Comparison of ENCODE assay signal across 25 cellular contexts in genomic region chr6:56532766-56533551, GRCh38.
DNase-seq lines count a peak whose midpoint lies in the region; ATAC-seq and TF ChIP-seq lines count a peak whose summit lies in the region.
"Had no signal": no experiment of that assay in that cellular context is flagged by ENCODE, and none has a peak within 500 bp of the region (broad histone marks: within the 10 kb centered on the region; RNA-seq: fewer than 3 reads in every experiment).

No MANE protein-coding gene starts in this region.

- no peak for TF ChIP-seq POLR2A in adrenal gland (IDR thresholded peaks at IDR 0.05)

- no peaks in the 10 kb centered on the region for H3K79me2 ChIP-seq in OCI-LY3 (ENCODE audit: low read length)

- no peak overlapping the region for H3K9ac ChIP-seq in OCI-LY3 (ENCODE audit: low read length)
- H3K9ac ChIP-seq: SK-N-SH had no signal

- H3K27me3 ChIP-seq in GM06990 (replicated peaks; ENCODE audit: control insufficient read depth, insufficient read depth, low read length) (no peaks in the 10 kb centered on the region), OCI-LY3 (ENCODE audit: low read depth, low read length) (no peaks in the 10 kb centered on the region), muscle layer of duodenum (ENCODE audit: low read depth, low read length) (no peaks in the 10 kb centered on the region), adrenal gland (no peaks in the 10 kb centered on the region)
- H3K27me3 ChIP-seq: cardiac muscle cell had no signal

- H3K27ac Mint-ChIP-seq in stimulated activated naive CD8-positive, alpha-beta T cell treated with anti-CD3 and anti-CD28 coated beads, Interleukin-15, amount 100 ng/mL, for 72 hours = no peak overlapping the region
- H3K27ac Mint-ChIP-seq: activated CD8-positive, alpha-beta T cell treated with anti-CD3 and anti-CD28 coated beads for 36 hours; CD14-positive monocyte; dendritic cell treated with granulocyte-macrophage colony-stimulating factor and Interleukin-4, amounts not matched to agents 40 ng/mL and 50 ng/mL, for 4 days; stimulated activated effector memory CD8-positive, alpha-beta T cell treated with anti-CD3 and anti-CD28 coated beads, Interleukin-12 subunit alpha, Interleukin-12 subunit beta, amount 100 ng/mL, for 72 hours had no signal

- H3K9me3 Mint-ChIP-seq in stimulated activated naive CD8-positive, alpha-beta T cell treated with anti-CD3 and anti-CD28 coated beads, Interleukin-15, amount 100 ng/mL, for 72 hours = no peaks in the 10 kb centered on the region
- H3K9me3 Mint-ChIP-seq: activated CD8-positive, alpha-beta T cell treated with anti-CD3 and anti-CD28 coated beads for 36 hours; CD14-positive monocyte; dendritic cell treated with granulocyte-macrophage colony-stimulating factor and Interleukin-4, amounts not matched to agents 40 ng/mL and 50 ng/mL, for 4 days; stimulated activated effector memory CD8-positive, alpha-beta T cell treated with anti-CD3 and anti-CD28 coated beads, Interleukin-12 subunit alpha, Interleukin-12 subunit beta, amount 100 ng/mL, for 72 hours had no signal

- H3K4me1 ChIP-seq in OCI-LY3 (ENCODE audit: low read length) = peaks cover 9% of the 10 kb centered on the region
- H3K4me1 ChIP-seq in muscle layer of duodenum (ENCODE audit: control insufficient read depth in 1 of 2, insufficient read depth in 2 of 2, low read length in 2 of 2) = peaks cover 19 to 46% of the 10 kb centered on the region in 2 donors
- peaks cover 3 to 34% of the 10 kb centered on the region in 2 donors for H3K4me1 ChIP-seq in adrenal gland (replicated peaks in 1 of 2)

- no peaks in the 10 kb centered on the region for H3K9me3 ChIP-seq in OCI-LY3 (ENCODE audit: insufficient read depth, low read length)
- H3K9me3 ChIP-seq in muscle layer of duodenum (ENCODE audit: control insufficient read depth in 1 of 2, low read length in 2 of 2) = no peaks in the 10 kb centered on the region
- H3K9me3 ChIP-seq in adrenal gland (replicated peaks in 1 of 3) = no peaks in the 10 kb centered on the region
- H3K9me3 ChIP-seq: SK-N-SH, thoracic aorta had no signal

- 74 to 81% (median 78%) methylated on average over 5 of the region's 5 CpGs for WGBS in adrenal gland, 4 donors

- H3K4me3 ChIP-seq in GM06990 (replicated peaks; ENCODE audit: low read depth, low read length) = no peak overlapping the region
- H3K4me3 ChIP-seq in OCI-LY3 (ENCODE audit: low read length) = no peak overlapping the region
- no peak overlapping the region for H3K4me3 ChIP-seq in muscle layer of duodenum (ENCODE audit: low read depth in 1 of 2, low read length in 2 of 2)
- H3K4me3 ChIP-seq in adrenal gland = no peak overlapping the region
- H3K4me3 ChIP-seq: cardiac muscle cell, thoracic aorta had no signal

- H3K4me1 Mint-ChIP-seq in stimulated activated naive CD8-positive, alpha-beta T cell treated with anti-CD3 and anti-CD28 coated beads, Interleukin-15, amount 100 ng/mL, for 72 hours = no peaks in the 10 kb centered on the region
- H3K4me1 Mint-ChIP-seq: CD14-positive monocyte; stimulated activated effector memory CD8-positive, alpha-beta T cell treated with anti-CD3 and anti-CD28 coated beads, Interleukin-12 subunit alpha, Interleukin-12 subunit beta, amount 100 ng/mL, for 72 hours had no signal

- DNase-seq in GM06990 (ENCODE audit: extremely low read depth, insufficient read length) = peak; percentile 41
- DNase-seq in D341Med (ENCODE audit: low spot score) = no peak
- DNase-seq in adrenal gland = no peak
- DNase-seq in stimulated activated naive CD8-positive, alpha-beta T cell treated with anti-CD3 and anti-CD28 coated beads, Interleukin-15, amount 100 ng/mL, for 72 hours = no peak
- DNase-seq: activated CD8-positive, alpha-beta T cell treated with anti-CD3 and anti-CD28 coated beads for 36 hours; activated naive CD4-positive, alpha-beta T cell; activated T-cell treated with anti-CD3 and anti-CD28 coated beads, Interleukin-2, amount 50 U/mL, for 1 hour; amniotic stem cell; MV-4-11; NCI-H2081 treated with DMSO at 0.1 percent for 48 hours; NCI-H510A treated with DMSO at 0.1 percent for 48 hours; SK-N-SH; T1000 had no signal

- TF ChIP-seq CTCF in GM06990 (IDR thresholded peaks at IDR 0.05; ENCODE audit: insufficient read depth, low read length, poor library complexity, severe bottlenecking) (no peak), OCI-LY3 (IDR thresholded peaks at IDR 0.05; ENCODE audit: low read depth, low read length) (no peak), adrenal gland (IDR thresholded peaks at IDR 0.05) (no peak)

- H4K20me1 ChIP-seq in OCI-LY3 (ENCODE audit: insufficient read depth, low read length) = no peaks in the 10 kb centered on the region

- ATAC-seq in GM21423 (IDR thresholded peaks at IDR 0.05; ENCODE audit: unreplicated experiment) = peak; percentile 53
- no peak for ATAC-seq in GM18502 (IDR thresholded peaks at IDR 0.05; ENCODE audit: poor library complexity, unreplicated experiment)
- ATAC-seq in stimulated activated naive CD8-positive, alpha-beta T cell treated with anti-CD3 and anti-CD28 coated beads, Interleukin-15, amount 100 ng/mL, for 72 hours = no peak
- ATAC-seq: activated CD4-positive, CD25-positive, alpha-beta regulatory T cell treated with anti-CD3 and anti-CD28 coated beads, Interleukin-2, amount 50 U/mL, for 24 hours; activated CD8-positive, alpha-beta T cell treated with anti-CD3 and anti-CD28 coated beads for 36 hours; sciatic nerve; stimulated activated effector memory CD8-positive, alpha-beta T cell treated with anti-CD3 and anti-CD28 coated beads, Interleukin-12 subunit alpha, Interleukin-12 subunit beta, amount 100 ng/mL, for 72 hours had no signal

- H3K4me2 ChIP-seq in OCI-LY3 (ENCODE audit: low read length) = peak overlapping the region; percentile 19; the same call in 1 of the 2 replicates
- H3K4me2 ChIP-seq: SK-N-SH had no signal

- H3K36me3 ChIP-seq in GM06990 (ENCODE audit: control insufficient read depth, insufficient read depth, low read length) (peaks cover 3% of the 10 kb centered on the region), OCI-LY3 (replicated peaks; ENCODE audit: low read depth, low read length) (no peaks in the 10 kb centered on the region), muscle layer of duodenum (ENCODE audit: control insufficient read depth in 1 of 2, insufficient read depth in 2 of 2, low read length in 2 of 2) (peaks cover 42 to 48% of the 10 kb centered on the region in 2 donors), adrenal gland (replicated peaks in 1 of 2) (peaks cover 0 to 39% of the 10 kb centered on the region in 2 donors)

- H3K27me3 Mint-ChIP-seq in stimulated activated naive CD8-positive, alpha-beta T cell treated with anti-CD3 and anti-CD28 coated beads, Interleukin-15, amount 100 ng/mL, for 72 hours = no peaks in the 10 kb centered on the region
- H3K27me3 Mint-ChIP-seq: activated CD8-positive, alpha-beta T cell treated with anti-CD3 and anti-CD28 coated beads for 36 hours; dendritic cell treated with granulocyte-macrophage colony-stimulating factor and Interleukin-4, amounts not matched to agents 40 ng/mL and 50 ng/mL, for 4 days had no signal

- H3K4me3 Mint-ChIP-seq in stimulated activated naive CD8-positive, alpha-beta T cell treated with anti-CD3 and anti-CD28 coated beads, Interleukin-15, amount 100 ng/mL, for 72 hours = no peak overlapping the region
- H3K4me3 Mint-ChIP-seq: activated CD8-positive, alpha-beta T cell treated with anti-CD3 and anti-CD28 coated beads for 36 hours; CD14-positive monocyte; dendritic cell treated with granulocyte-macrophage colony-stimulating factor and Interleukin-4, amounts not matched to agents 40 ng/mL and 50 ng/mL, for 4 days; stimulated activated effector memory CD8-positive, alpha-beta T cell treated with anti-CD3 and anti-CD28 coated beads, Interleukin-12 subunit alpha, Interleukin-12 subunit beta, amount 100 ng/mL, for 72 hours had no signal

- intact Hi-C loops in adrenal gland (cut with DNase I) = no loop called here

- peak overlapping the region; percentile 13; the same call in 1 of the 2 replicates for H2AFZ ChIP-seq in OCI-LY3 (ENCODE audit: low read depth, low read length)

- H3K27ac ChIP-seq in OCI-LY3 (ENCODE audit: low read length) = no peak overlapping the region
- H3K27ac ChIP-seq in muscle layer of duodenum (ENCODE audit: low read length) = peak overlapping the region; percentile 35
- no peak overlapping the region for H3K27ac ChIP-seq in adrenal gland
- H3K27ac ChIP-seq: cardiac muscle cell, RWPE1, thoracic aorta had no signal
